Comparison of ENCODE assay signal across 21 cellular contexts in genomic region chr12:98916106-98916505, GRCh38.
"Had no signal": no experiment of that assay in that cellular context is flagged by ENCODE, and none has a peak within 500 bp of the region (broad histone marks: within the 10 kb centered on the region; RNA-seq: fewer than 3 reads in every experiment).

No MANE protein-coding gene starts in this region.

- H3K36me3 Mint-ChIP-seq: activated naive CD4-positive, alpha-beta T cell treated with anti-CD3 and anti-CD28 coated beads, Interleukin-2, amount 50 U/mL, for 72 hours; immature natural killer cell; naive thymus-derived CD8-positive, alpha-beta T cell; stimulated activated naive B cell treated with anti-CD40 and anti-IgM and Interleukin-4, amounts not matched to agents 10 μg/mL and 1 μg/mL and 100 μg/mL, for 72 hours had no signal

- H3K4me3 ChIP-seq: colonic mucosa, dorsolateral prefrontal cortex, lung, transverse colon, vagina had no signal

- H3K9me3 ChIP-seq: colonic mucosa, transverse colon, vagina had no signal

- DNase-seq: activated CD4-positive, alpha-beta T cell treated with anti-CD3 and anti-CD28 coated beads for 1 hour; activated CD4-positive, alpha-beta T cell treated with anti-CD3 and anti-CD28 coated beads, Interleukin-2, amount 50 U/mL, for 1 hour; activated CD8-positive, alpha-beta T cell treated with anti-CD3 and anti-CD28 coated beads, Interleukin-2, amount 10 ng/mL, durations not matched to agents 7 days and 5 days; activated T-cell treated with anti-CD3 and anti-CD28 coated beads, Interleukin-2, amount 50 U/mL, for 1 hour; aorta; colonic mucosa; dorsolateral prefrontal cortex; effector memory CD8-positive, alpha-beta T cell; immature natural killer cell; naive thymus-derived CD8-positive, alpha-beta T cell; retina; stimulated activated CD4-positive, alpha-beta T cell treated with anti-CD3 and anti-CD28 coated beads, Interleukin-2, amount 100 ng/mL, for 48 hours; stimulated activated CD8-positive, alpha-beta memory T cell treated with anti-CD3 and anti-CD28 coated beads, Interleukin-4, amount 100 ng/mL, for 48 hours; stimulated activated naive B cell treated with anti-CD40 and anti-IgM and Interleukin-4, amounts not matched to agents 10 μg/mL and 1 μg/mL and 100 μg/mL, for 72 hours; transverse colon had no signal

- H3K27me3 Mint-ChIP-seq: central memory CD8-positive, alpha-beta T cell had no signal

- H3K27me3 ChIP-seq: colonic mucosa, dorsolateral prefrontal cortex, transverse colon, vagina had no signal

- H3K9me3 Mint-ChIP-seq: effector memory CD8-positive, alpha-beta T cell; stimulated activated naive B cell treated with anti-CD40 and anti-IgM and Interleukin-4, amounts not matched to agents 10 μg/mL and 1 μg/mL and 100 μg/mL, for 72 hours; T-helper 2 cell treated with Interferon-gamma antibody and Interleukin-4, amounts not matched to agents 5 μg/mL and 100 μg/mL, for 36 hours had no signal

- H3K36me3 ChIP-seq: colonic mucosa, transverse colon, vagina had no signal

- H3K4me1 Mint-ChIP-seq: central memory CD8-positive, alpha-beta T cell; immature natural killer cell; naive thymus-derived CD8-positive, alpha-beta T cell; stimulated activated naive B cell treated with anti-CD40 and anti-IgM and Interleukin-4, amounts not matched to agents 10 μg/mL and 1 μg/mL and 100 μg/mL, for 72 hours had no signal

- H3K4me3 Mint-ChIP-seq: activated CD8-positive, alpha-beta T cell treated with anti-CD3 and anti-CD28 coated beads, Interleukin-2, amount 10 ng/mL, durations not matched to agents 7 days and 5 days; central memory CD8-positive, alpha-beta T cell; effector memory CD8-positive, alpha-beta T cell; immature natural killer cell; naive thymus-derived CD8-positive, alpha-beta T cell; stimulated activated naive B cell treated with anti-CD40 and anti-IgM and Interleukin-4, amounts not matched to agents 10 μg/mL and 1 μg/mL and 100 μg/mL, for 72 hours; T-helper 2 cell treated with Interferon-gamma antibody and Interleukin-4, amounts not matched to agents 5 μg/mL and 100 μg/mL, for 36 hours had no signal

- ATAC-seq: activated CD8-positive, alpha-beta T cell treated with anti-CD3 and anti-CD28 coated beads, Interleukin-2, amount 10 ng/mL, durations not matched to agents 7 days and 5 days; activated naive CD4-positive, alpha-beta T cell treated with anti-CD3 and anti-CD28 coated beads, Interleukin-2, amount 50 U/mL, for 72 hours; effector memory CD8-positive, alpha-beta T cell; left lobe of liver; naive thymus-derived CD8-positive, alpha-beta T cell; stimulated activated naive B cell treated with anti-CD40 and anti-IgM and Interleukin-4, amounts not matched to agents 10 μg/mL and 1 μg/mL and 100 μg/mL, for 72 hours had no signal

- H3K27ac ChIP-seq: colonic mucosa, transverse colon, vagina had no signal

- H3K4me1 ChIP-seq: colonic mucosa, transverse colon, vagina had no signal

- H3K27ac Mint-ChIP-seq: activated CD8-positive, alpha-beta T cell treated with anti-CD3 and anti-CD28 coated beads, Interleukin-2, amount 10 ng/mL, durations not matched to agents 7 days and 5 days; activated naive CD4-positive, alpha-beta T cell treated with anti-CD3 and anti-CD28 coated beads, Interleukin-2, amount 50 U/mL, for 72 hours; effector memory CD8-positive, alpha-beta T cell; immature natural killer cell; naive thymus-derived CD8-positive, alpha-beta T cell; stimulated activated naive B cell treated with anti-CD40 and anti-IgM and Interleukin-4, amounts not matched to agents 10 μg/mL and 1 μg/mL and 100 μg/mL, for 72 hours; T-helper 2 cell treated with Interferon-gamma antibody and Interleukin-4, amounts not matched to agents 5 μg/mL and 100 μg/mL, for 36 hours had no signal
